Comparison of ENCODE assay signal across 9 cellular contexts in the genomic region with DNA sequence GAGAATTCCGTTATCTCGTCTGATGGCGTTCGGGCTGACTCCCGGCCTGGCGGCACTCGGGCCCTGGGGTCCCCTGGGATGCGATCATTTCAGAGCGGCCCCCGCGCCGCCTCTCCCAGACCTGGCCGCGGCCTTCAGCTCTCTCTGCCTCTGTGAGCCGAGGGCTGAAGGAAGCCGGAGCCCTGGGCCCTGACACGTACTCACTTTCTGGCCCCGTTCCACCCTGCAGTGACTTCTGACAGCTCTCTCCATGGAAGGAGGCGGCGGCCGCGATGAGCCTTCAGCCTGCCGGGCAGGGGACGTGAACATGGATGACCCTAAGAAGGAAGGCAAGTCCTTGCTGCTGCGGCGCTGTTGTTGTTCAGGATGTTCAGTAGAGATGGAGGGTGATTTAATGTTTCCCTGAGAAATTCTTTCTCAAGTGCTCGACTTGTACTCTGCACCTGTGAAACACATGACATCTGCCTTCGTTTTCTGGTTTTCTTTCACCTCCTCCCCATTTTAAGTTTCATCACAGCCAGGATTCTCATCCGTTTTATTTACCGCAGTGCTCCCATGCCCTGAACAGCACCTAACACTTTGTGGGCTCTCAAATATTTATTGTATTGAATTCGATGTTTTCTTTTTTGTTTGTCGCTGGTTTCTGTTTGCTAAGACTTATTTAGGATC. TPM values are rescaled to one million over a fixed set of nuclear protein-coding genes. Genes with fewer than 3 reads are reported as not detected.
A peak's percentile ranks its signal among the peaks of the same experiment; 100 is the strongest.
DNase-seq lines count a peak whose midpoint lies in the region; ATAC-seq and TF ChIP-seq lines count a peak whose summit lies in the region.
"Had no signal": no experiment of that assay in that cellular context is flagged by ENCODE, and none has a peak within 500 bp of the region (broad histone marks: within the 10 kb centered on the region; RNA-seq: fewer than 3 reads in every experiment).

No MANE protein-coding gene starts in this region.

- H3F3A ChIP-seq in smooth muscle cell (ENCODE audit: low read depth), result no peaks in the 10 kb centered on the region

- in situ Hi-C loops in KBM-7 (cut with MboI; ENCODE audit: low pct_unique_long_range_greater_than_20kb, low sequenced_read_pairs), result no loop called here

- H3K27ac ChIP-seq in iPS DF 6.9 (ENCODE audit: low read length), result no peak overlapping the region
- H3K27ac ChIP-seq in smooth muscle cell (ENCODE audit: low read depth), result no peak overlapping the region

- H3K4me1 ChIP-seq in iPS DF 6.9 (ENCODE audit: control insufficient read depth, insufficient read depth, low read length), result no peaks in the 10 kb centered on the region
- peaks cover 4% of the 10 kb centered on the region for H3K4me1 ChIP-seq in smooth muscle cell (ENCODE audit: low read depth)

- WGBS in iPS DF 6.9 (ENCODE audit: insufficient coverage, insufficient read length), result no CpG with 5 or more reads among the region's 32 CpGs
- 6% methylated on average over 32 of the region's 32 CpGs for WGBS in smooth muscle cell (ENCODE audit: low lambda C conversion rate)

- H3K27me3 Mint-ChIP-seq in activated T-helper 1 cell treated with anti-CD3 and anti-CD28 coated beads, Interleukin-12 subunit alpha, Interleukin-12 subunit beta, Interleukin-2, Interleukin-4 antibody, amounts not matched to agents 30 ng/mL and 10 ng/mL and 1 ng/mL, durations not matched to agents 14 hours and 24 hours and 36 hours (ENCODE audit: insufficient read depth), result no peaks in the 10 kb centered on the region

- H3K27me3 ChIP-seq in iPS DF 6.9 (ENCODE audit: control insufficient read depth, insufficient read depth, low read length), result no peaks in the 10 kb centered on the region
- H3K27me3 ChIP-seq in smooth muscle cell (ENCODE audit: low read depth), result no peaks in the 10 kb centered on the region

- TF ChIP-seq CTCF in smooth muscle cell (IDR thresholded peaks at IDR 0.05; ENCODE audit: borderline replicate concordance, insufficient read depth, poor library complexity, severe bottlenecking), result no peak

- H3K4me3 Mint-ChIP-seq in activated T-helper 1 cell treated with anti-CD3 and anti-CD28 coated beads, Interleukin-12 subunit alpha, Interleukin-12 subunit beta, Interleukin-2, Interleukin-4 antibody, amounts not matched to agents 30 ng/mL and 10 ng/mL and 1 ng/mL, durations not matched to agents 14 hours and 24 hours and 36 hours, result peak overlapping the region; percentile 91

- H3K27ac Mint-ChIP-seq in activated T-helper 1 cell treated with anti-CD3 and anti-CD28 coated beads, Interleukin-12 subunit alpha, Interleukin-12 subunit beta, Interleukin-2, Interleukin-4 antibody, amounts not matched to agents 30 ng/mL and 10 ng/mL and 1 ng/mL, durations not matched to agents 14 hours and 24 hours and 36 hours, result peak overlapping the region; percentile 67

- intact Hi-C loops in activated T-helper 1 cell treated with anti-CD3 and anti-CD28 coated beads, Interleukin-12 subunit alpha, Interleukin-12 subunit beta, Interleukin-2, Interleukin-4 antibody, amounts not matched to agents 30 ng/mL and 10 ng/mL and 1 ng/mL, durations not matched to agents 14 hours and 24 hours and 36 hours (cut with micrococcal nuclease), result no loop called here

- H3K36me3 Mint-ChIP-seq in activated T-helper 1 cell treated with anti-CD3 and anti-CD28 coated beads, Interleukin-12 subunit alpha, Interleukin-12 subunit beta, Interleukin-2, Interleukin-4 antibody, amounts not matched to agents 30 ng/mL and 10 ng/mL and 1 ng/mL, durations not matched to agents 14 hours and 24 hours and 36 hours (ENCODE audit: low read depth), result peaks cover 35% of the 10 kb centered on the region

- ATAC-seq in GM21381 (IDR thresholded peaks at IDR 0.05; ENCODE audit: unreplicated experiment), result peak; percentile 11
- no peak for ATAC-seq in GM18517 (IDR thresholded peaks at IDR 0.05; ENCODE audit: unreplicated experiment)

- peaks cover 46% of the 10 kb centered on the region for H3K79me2 ChIP-seq in smooth muscle cell (ENCODE audit: low read depth)

- H2AFZ ChIP-seq in smooth muscle cell (ENCODE audit: low read depth), result peak overlapping the region; percentile 87

- H4K20me1 ChIP-seq in smooth muscle cell (ENCODE audit: low read depth), result no peaks in the 10 kb centered on the region

- peak; percentile 30 for DNase-seq in COLO668 (lab: John Stamatoyannopoulos, UW; ENCODE audit: unreplicated experiment)
- DNase-seq in KBM-7, result peak; percentile 45
- DNase-seq in activated T-helper 1 cell treated with anti-CD3 and anti-CD28 coated beads, Interleukin-12 subunit alpha, Interleukin-12 subunit beta, Interleukin-2, Interleukin-4 antibody, amounts not matched to agents 30 ng/mL and 10 ng/mL and 1 ng/mL, durations not matched to agents 14 hours and 24 hours and 36 hours (ENCODE audit: low spot score), result no peak
- DNase-seq in iPS DF 6.9 (ENCODE audit: low read depth, low spot score), result no peak
- DNase-seq in smooth muscle cell (lab: John Stamatoyannopoulos, UW; ENCODE audit: unreplicated experiment), result no peak
- DNase-seq in cerebellar cortex (ENCODE audit: low spot score), result no peak

- peaks cover 52% of the 10 kb centered on the region for H3K4me1 Mint-ChIP-seq in activated T-helper 1 cell treated with anti-CD3 and anti-CD28 coated beads, Interleukin-12 subunit alpha, Interleukin-12 subunit beta, Interleukin-2, Interleukin-4 antibody, amounts not matched to agents 30 ng/mL and 10 ng/mL and 1 ng/mL, durations not matched to agents 14 hours and 24 hours and 36 hours (ENCODE audit: low read depth)

- peak overlapping the region; percentile 96 for H3K4me2 ChIP-seq in smooth muscle cell

- H3K36me3 ChIP-seq in iPS DF 6.9 (ENCODE audit: control insufficient read depth, insufficient read depth, low read length) (peaks cover 17% of the 10 kb centered on the region), smooth muscle cell (ENCODE audit: low read depth) (no peaks in the 10 kb centered on the region)

- H3K4me3 ChIP-seq in iPS DF 6.9 (ENCODE audit: low read length) (peak overlapping the region; percentile 67), smooth muscle cell (peak overlapping the region; percentile 73)

- H3K9me3 ChIP-seq in iPS DF 6.9 (ENCODE audit: control insufficient read depth, insufficient read depth, low read length) (no peaks in the 10 kb centered on the region), smooth muscle cell (replicated peaks; ENCODE audit: low read depth) (no peaks in the 10 kb centered on the region)

- H3K9ac ChIP-seq in smooth muscle cell (ENCODE audit: low read depth), result peak overlapping the region; percentile 58

- H3K9me3 Mint-ChIP-seq in activated T-helper 1 cell treated with anti-CD3 and anti-CD28 coated beads, Interleukin-12 subunit alpha, Interleukin-12 subunit beta, Interleukin-2, Interleukin-4 antibody, amounts not matched to agents 30 ng/mL and 10 ng/mL and 1 ng/mL, durations not matched to agents 14 hours and 24 hours and 36 hours, result no peaks in the 10 kb centered on the region

RNA-seq across cellular contexts. Expression of gene GTSE1, which starts 0.6 kb away (rescaled TPM):
- 39.0 and 39.9 TPM in 2 replicates for total RNA-seq in activated T-helper 1 cell treated with anti-CD3 and anti-CD28 coated beads, Interleukin-12 subunit alpha, Interleukin-12 subunit beta, Interleukin-2, Interleukin-4 antibody, amounts not matched to agents 30 ng/mL and 10 ng/mL and 1 ng/mL, durations not matched to agents 14 hours and 24 hours and 36 hours
- total RNA-seq in smooth muscle cell, result 2.7 and 3.6 TPM in 2 replicates
- polyA plus RNA-seq in smooth muscle cell, result 6.8 and 9.3 TPM in 2 replicates

RNA-seq across cellular contexts. Expression of gene TTC38, which starts 29.5 kb away (rescaled TPM):
- total RNA-seq in activated T-helper 1 cell treated with anti-CD3 and anti-CD28 coated beads, Interleukin-12 subunit alpha, Interleukin-12 subunit beta, Interleukin-2, Interleukin-4 antibody, amounts not matched to agents 30 ng/mL and 10 ng/mL and 1 ng/mL, durations not matched to agents 14 hours and 24 hours and 36 hours, result 23.0 and 30.2 TPM in 2 replicates
- 24.4 and 35.6 TPM in 2 replicates for total RNA-seq in smooth muscle cell
- 14.2 and 19.6 TPM in 2 replicates for polyA plus RNA-seq in smooth muscle cell

RNA-seq across cellular contexts. Expression of gene PKDREJ, which starts 34.1 kb away (rescaled TPM):
- total RNA-seq in activated T-helper 1 cell treated with anti-CD3 and anti-CD28 coated beads, Interleukin-12 subunit alpha, Interleukin-12 subunit beta, Interleukin-2, Interleukin-4 antibody, amounts not matched to agents 30 ng/mL and 10 ng/mL and 1 ng/mL, durations not matched to agents 14 hours and 24 hours and 36 hours, result 0.03 TPM in 1 of 2 replicates, not detected in the other
- total RNA-seq in smooth muscle cell, result under 0.01 TPM in 1 of 2 replicates, not detected in the other
- 0.05 and 0.07 TPM in 2 replicates for polyA plus RNA-seq in smooth muscle cell
- total RNA-seq: activated CD8-positive, alpha-beta memory T cell treated with anti-CD3 and anti-CD28 coated beads for 36 hours had no signal

RNA-seq across cellular contexts. Expression of gene TRMU, which starts 38.2 kb away (rescaled TPM):
- 81.0 and 85.5 TPM in 2 replicates for total RNA-seq in activated T-helper 1 cell treated with anti-CD3 and anti-CD28 coated beads, Interleukin-12 subunit alpha, Interleukin-12 subunit beta, Interleukin-2, Interleukin-4 antibody, amounts not matched to agents 30 ng/mL and 10 ng/mL and 1 ng/mL, durations not matched to agents 14 hours and 24 hours and 36 hours
- total RNA-seq in smooth muscle cell, result 15.8 and 17.3 TPM in 2 replicates
- polyA plus RNA-seq in smooth muscle cell, result 20.5 and 33.7 TPM in 2 replicates

RNA-seq across cellular contexts. Expression of gene CDPF1, which starts 47.2 kb away (rescaled TPM):
- total RNA-seq in activated T-helper 1 cell treated with anti-CD3 and anti-CD28 coated beads, Interleukin-12 subunit alpha, Interleukin-12 subunit beta, Interleukin-2, Interleukin-4 antibody, amounts not matched to agents 30 ng/mL and 10 ng/mL and 1 ng/mL, durations not matched to agents 14 hours and 24 hours and 36 hours, result 9.5 and 14.2 TPM in 2 replicates
- 8.3 and 9.6 TPM in 2 replicates for total RNA-seq in smooth muscle cell
- 9.4 and 11.6 TPM in 2 replicates for polyA plus RNA-seq in smooth muscle cell

Comparison
In these comparisons a context has a peak if more than half of its experiments do, and no peak if none do; other contexts are left out.
1. DNase-seq: peak in COLO668 (single experiment) and KBM-7 (single experiment); none in activated T-helper 1 cell treated with anti-CD3 and anti-CD28 coated beads, Interleukin-12 subunit alpha, Interleukin-12 subunit beta, Interleukin-2, Interleukin-4 antibody, amounts not matched to agents 30 ng/mL and 10 ng/mL and 1 ng/mL, durations not matched to agents 14 hours and 24 hours and 36 hours (single experiment), iPS DF 6.9 (single experiment), smooth muscle cell (single experiment) and cerebellar cortex (single experiment).